24 cellular contexts compared by ENCODE assay signal in genomic region chr15:65374831-65375401, GRCh38. TPM values are rescaled to one million over a fixed set of nuclear protein-coding genes. Genes with fewer than 3 reads are reported as not detected.
DNase-seq lines count a peak whose midpoint lies in the region; ATAC-seq and TF ChIP-seq lines count a peak whose summit lies in the region.
"Had no signal": no experiment of that assay in that cellular context is flagged by ENCODE, and none has a peak within 500 bp of the region (broad histone marks: within the 10 kb centered on the region; RNA-seq: fewer than 3 reads in every experiment).

No MANE protein-coding gene starts in this region.

- peaks cover 20% of the 10 kb centered on the region for H3K9me3 Mint-ChIP-seq in glutamatergic neuron (ENCODE audit: unreplicated experiment)
- no peaks in the 10 kb centered on the region for H3K9me3 Mint-ChIP-seq in stimulated activated effector memory CD8-positive, alpha-beta T cell treated with anti-CD3 and anti-CD28 coated beads, Interleukin-12 subunit alpha, Interleukin-12 subunit beta, amount 100 ng/mL, for 72 hours
- H3K9me3 Mint-ChIP-seq: activated naive CD8-positive, alpha-beta T cell treated with anti-CD3 and anti-CD28 coated beads for 36 hours; activated T-cell treated with anti-CD3 and anti-CD28 coated beads, Interleukin-2, amount 50 U/mL, for 4 hours had no signal

- peak overlapping the region; percentile 99 for H3K4me3 Mint-ChIP-seq in glutamatergic neuron (ENCODE audit: unreplicated experiment)
- H3K4me3 Mint-ChIP-seq in stimulated activated effector memory CD8-positive, alpha-beta T cell treated with anti-CD3 and anti-CD28 coated beads, Interleukin-12 subunit alpha, Interleukin-12 subunit beta, amount 100 ng/mL, for 72 hours, result no peak overlapping the region
- H3K4me3 Mint-ChIP-seq: activated CD8-positive, alpha-beta T cell treated with anti-CD3 and anti-CD28 coated beads, Interleukin-2, amount 10 ng/mL, durations not matched to agents 7 days and 5 days; activated naive CD8-positive, alpha-beta T cell treated with anti-CD3 and anti-CD28 coated beads for 36 hours; activated T-cell treated with anti-CD3 and anti-CD28 coated beads, Interleukin-2, amount 50 U/mL, for 4 hours had no signal

- H3K36me3 ChIP-seq in osteoblast (ENCODE audit: insufficient read depth, low read length) (no peaks in the 10 kb centered on the region), breast epithelium (no peaks in the 10 kb centered on the region)
- H3K36me3 ChIP-seq: gastrocnemius medialis, left lung, sigmoid colon, SJCRH30, tibial artery had no signal

- H3K27me3 Mint-ChIP-seq in glutamatergic neuron (ENCODE audit: unreplicated experiment), result peaks cover 11% of the 10 kb centered on the region

- DNase-seq in ELR (ENCODE audit: low read depth) (peak; percentile 43), RPMI7951 (ENCODE audit: low read depth) (peak; percentile 18), glutamatergic neuron (no peak), osteoblast (ENCODE audit: insufficient read length, low spot score, missing footprints) (peak; percentile 69), breast epithelium (ENCODE audit: low spot score in 2 of 2) (no peak), T-helper 1 cell (no peak)
- DNase-seq in stimulated activated effector memory CD8-positive, alpha-beta T cell treated with anti-CD3 and anti-CD28 coated beads, Interleukin-12 subunit alpha, Interleukin-12 subunit beta, amount 100 ng/mL, for 72 hours (ENCODE audit: low spot score in 2 of 2), result no peak
- DNase-seq: activated CD8-positive, alpha-beta T cell treated with anti-CD3 and anti-CD28 coated beads, Interleukin-2, amount 10 ng/mL, durations not matched to agents 7 days and 5 days; activated naive CD8-positive, alpha-beta T cell treated with anti-CD3 and anti-CD28 coated beads for 36 hours; activated T-cell treated with anti-CD3 and anti-CD28 coated beads, Interleukin-2, amount 50 U/mL, for 4 hours; CD4-positive, alpha-beta memory T cell; gastrocnemius medialis; left lung; mucosa of descending colon; NCI-H1092; NCI-H2107; NCI-H524; sigmoid colon; SJCRH30; stimulated activated naive CD8-positive, alpha-beta T cell treated with anti-CD3 and anti-CD28 coated beads, Interleukin-15, Interleukin-2, amounts not matched to agents 100 U/mL and 50 U/mL, for 24 hours had no signal

- peaks cover 47% of the 10 kb centered on the region for H3K4me1 Mint-ChIP-seq in glutamatergic neuron (ENCODE audit: low read depth, unreplicated experiment)
- peaks cover 18% of the 10 kb centered on the region for H3K4me1 Mint-ChIP-seq in stimulated activated effector memory CD8-positive, alpha-beta T cell treated with anti-CD3 and anti-CD28 coated beads, Interleukin-12 subunit alpha, Interleukin-12 subunit beta, amount 100 ng/mL, for 72 hours

- no peak for TF ChIP-seq POLR2A in breast epithelium (IDR thresholded peaks at IDR 0.05)

- H2AFZ ChIP-seq in osteoblast (ENCODE audit: low read length), result no peak overlapping the region

- intact Hi-C loops in breast epithelium (cut with DNase I; ENCODE audit: low total_unique reads), result no loop called here

- H4K20me1 ChIP-seq in osteoblast (ENCODE audit: insufficient read depth, low read length), result no peaks in the 10 kb centered on the region

- H3K27me3 ChIP-seq in osteoblast (ENCODE audit: insufficient read depth, low read length) (peaks cover 56% of the 10 kb centered on the region), breast epithelium (peaks cover 0 to 25% of the 10 kb centered on the region in 2 donors)
- H3K27me3 ChIP-seq: SJCRH30 had no signal

- ATAC-seq in stimulated activated effector memory CD8-positive, alpha-beta T cell treated with anti-CD3 and anti-CD28 coated beads, Interleukin-12 subunit alpha, Interleukin-12 subunit beta, amount 100 ng/mL, for 72 hours, result no peak
- no peak for ATAC-seq in HG03442 (IDR thresholded peaks at IDR 0.05; ENCODE audit: unreplicated experiment)
- ATAC-seq: activated CD8-positive, alpha-beta T cell treated with anti-CD3 and anti-CD28 coated beads, Interleukin-2, amount 10 ng/mL, durations not matched to agents 7 days and 5 days; activated T-cell treated with anti-CD3 and anti-CD28 coated beads, Interleukin-2, amount 50 U/mL, for 4 hours; gastrocnemius medialis; left lung; mucosa of descending colon; stimulated activated naive CD8-positive, alpha-beta T cell treated with anti-CD3 and anti-CD28 coated beads, Interleukin-15, Interleukin-2, amounts not matched to agents 100 U/mL and 50 U/mL, for 24 hours had no signal

- no peaks in the 10 kb centered on the region for H3K79me2 ChIP-seq in osteoblast (ENCODE audit: insufficient read depth, low read length)

- no peak overlapping the region for H3K4me3 ChIP-seq in osteoblast (ENCODE audit: insufficient read depth, low read length)
- no peak overlapping the region for H3K4me3 ChIP-seq in breast epithelium
- H3K4me3 ChIP-seq: gastrocnemius medialis, left lung, mucosa of descending colon, sigmoid colon, SJCRH30, tibial artery had no signal

- H3K4me1 ChIP-seq in osteoblast (ENCODE audit: insufficient read depth, low read length) (no peaks in the 10 kb centered on the region), breast epithelium (peaks cover 0 to 3% of the 10 kb centered on the region in 2 donors)

- no peaks in the 10 kb centered on the region for H3K9me3 ChIP-seq in osteoblast (ENCODE audit: low read depth, low read length)
- H3K9me3 ChIP-seq in breast epithelium, result no peaks in the 10 kb centered on the region
- H3K9me3 ChIP-seq: gastrocnemius medialis, left lung, mucosa of descending colon, sigmoid colon, SJCRH30, tibial artery had no signal

- H3K27ac ChIP-seq in osteoblast (ENCODE audit: low read depth, low read length) (no peak overlapping the region), breast epithelium (no peak overlapping the region)
- H3K27ac ChIP-seq: gastrocnemius medialis, left lung, sigmoid colon, SJCRH30, tibial artery had no signal

- H3K27ac Mint-ChIP-seq in glutamatergic neuron (ENCODE audit: unreplicated experiment), result peak overlapping the region; percentile 97
- H3K27ac Mint-ChIP-seq in stimulated activated effector memory CD8-positive, alpha-beta T cell treated with anti-CD3 and anti-CD28 coated beads, Interleukin-12 subunit alpha, Interleukin-12 subunit beta, amount 100 ng/mL, for 72 hours, result no peak overlapping the region
- H3K27ac Mint-ChIP-seq: activated CD8-positive, alpha-beta T cell treated with anti-CD3 and anti-CD28 coated beads, Interleukin-2, amount 10 ng/mL, durations not matched to agents 7 days and 5 days; activated naive CD8-positive, alpha-beta T cell treated with anti-CD3 and anti-CD28 coated beads for 36 hours; CD4-positive, alpha-beta memory T cell had no signal

- peaks cover 10% of the 10 kb centered on the region for H3K36me3 Mint-ChIP-seq in glutamatergic neuron (ENCODE audit: unreplicated experiment)
- no peaks in the 10 kb centered on the region for H3K36me3 Mint-ChIP-seq in stimulated activated effector memory CD8-positive, alpha-beta T cell treated with anti-CD3 and anti-CD28 coated beads, Interleukin-12 subunit alpha, Interleukin-12 subunit beta, amount 100 ng/mL, for 72 hours
- H3K36me3 Mint-ChIP-seq: activated naive CD8-positive, alpha-beta T cell treated with anti-CD3 and anti-CD28 coated beads for 36 hours; CD4-positive, alpha-beta memory T cell had no signal

- no peak for TF ChIP-seq CTCF in glutamatergic neuron (IDR thresholded peaks at IDR 0.05; ENCODE audit: partially characterized antibody, unreplicated experiment)
- TF ChIP-seq CTCF in osteoblast (IDR thresholded peaks at IDR 0.05; ENCODE audit: extremely low read depth, low read depth, low read length), result no peak
- no peak for TF ChIP-seq CTCF in breast epithelium (IDR thresholded peaks at IDR 0.05)

- no peak overlapping the region for H3K4me2 ChIP-seq in osteoblast (ENCODE audit: insufficient read depth, low read length)

RNA-seq across cellular contexts. Expression of gene IGDCC3, which starts 2.9 kb away (rescaled TPM):
- not detected in 2 replicates for total RNA-seq in RPMI7951 (2014; rRNA removed; shearing (Covaris generic))
- total RNA-seq in glutamatergic neuron (ENCODE audit: unreplicated experiment) (342 TPM), osteoblast (0.29 TPM in 1 of 2 replicates, not detected in the other), breast epithelium (1 to 10 TPM in 1 of 3 donors, under 1 TPM in 1, not detected in 1; 0.33 to 1.8 TPM)
- total RNA-seq: activated CD8-positive, alpha-beta T cell treated with anti-CD3 and anti-CD28 coated beads, Interleukin-2, amount 10 ng/mL, durations not matched to agents 7 days and 5 days; activated naive CD8-positive, alpha-beta T cell treated with anti-CD3 and anti-CD28 coated beads for 36 hours; CD4-positive, alpha-beta memory T cell; dermis microvascular lymphatic vessel endothelial cell; gastrocnemius medialis; omental fat pad had no signal

RNA-seq across cellular contexts. Expression of gene IGDCC4, which starts 47.8 kb away (rescaled TPM):
- 0.10 and 0.12 TPM in 2 replicates for total RNA-seq in RPMI7951 (2014; rRNA removed; shearing (Covaris generic))
- 53.9 TPM for total RNA-seq in glutamatergic neuron (ENCODE audit: unreplicated experiment)
- 3.6 and 6.2 TPM in 2 replicates for total RNA-seq in osteoblast
- total RNA-seq in breast epithelium, result under 1 TPM; 0.66 to 0.88 (median 0.80) TPM

Comparison
In these comparisons a context has a peak if more than half of its experiments do, and no peak if none do; other contexts are left out.
1. DNase-seq: peak in ELR (single experiment), RPMI7951 (single experiment) and osteoblast (single experiment); none in glutamatergic neuron (single experiment), stimulated activated effector memory CD8-positive, alpha-beta T cell treated with anti-CD3 and anti-CD28 coated beads, Interleukin-12 subunit alpha, Interleukin-12 subunit beta, amount 100 ng/mL, for 72 hours (0 of 2), breast epithelium (0 of 2) and T-helper 1 cell (0 of 5).
2. RNA of gene IGDCC3, which starts 2.9 kb away (total RNA-seq): 342 TPM in glutamatergic neuron (single experiment); 0.33 to 1.8 TPM in breast epithelium, not detected in RPMI7951 and 0.29 TPM in osteoblast; every median in the first group is over 100 times any median in the second.